In genomic region chr2:218865396-218865795, GRCh38 we compare ENCODE assay signal across 24 cellular contexts. TPM values are rescaled to one million over a fixed set of nuclear protein-coding genes. Genes with fewer than 3 reads are reported as not detected.
DNase-seq lines count a peak whose midpoint lies in the region; FAIRE-seq and TF ChIP-seq lines count a peak whose summit lies in the region.
"Had no signal": no experiment of that assay in that cellular context is flagged by ENCODE, and none has a peak within 500 bp of the region (broad histone marks: within the 10 kb centered on the region; RNA-seq: fewer than 3 reads in every experiment).

No MANE protein-coding gene starts in this region.

- H3K4ac ChIP-seq in H1 (replicated peaks; ENCODE audit: insufficient read length, low read depth, low read length) (no peak overlapping the region), trophoblast cell (ENCODE audit: low read depth, low read length) (peak overlapping the region; percentile 0)

- H3K79me2 ChIP-seq in H1 (ENCODE audit: control insufficient read depth in 1 of 2, insufficient read depth in 2 of 2, low read length in 2 of 2) (no peaks in the 10 kb centered on the region), trophoblast cell (ENCODE audit: control insufficient read depth, insufficient read depth, low read length, poor library complexity) (no peaks in the 10 kb centered on the region)

- H2BK5ac ChIP-seq in H1 (ENCODE audit: low read depth, low read length) (no peak overlapping the region), trophoblast cell (ENCODE audit: low read depth, low read length, poor library complexity) (peak overlapping the region; percentile 70)

- H3K27ac ChIP-seq in H1 (ENCODE audit: low read depth, low read length), result no peak overlapping the region
- peak overlapping the region; percentile 59 for H3K27ac ChIP-seq in trophoblast cell (ENCODE audit: low read depth, low read length)
- no peak overlapping the region for H3K27ac ChIP-seq in tibial artery
- H3K27ac ChIP-seq: GM23248 had no signal

- H3K36me3 ChIP-seq in H1 (ENCODE audit: control insufficient read depth in 2 of 4, insufficient read depth in 4 of 4, low read length in 3 of 4) (no peaks in the 10 kb centered on the region), trophoblast cell (ENCODE audit: control insufficient read depth in 1 of 2, insufficient read depth in 2 of 2, low read length in 2 of 2) (peaks cover 2 to 6% of the 10 kb centered on the region in 2 experiments), tibial artery (no peaks in the 10 kb centered on the region)
- H3K36me3 ChIP-seq: BE2C had no signal

- peaks cover 9% of the 10 kb centered on the region for H3K4me1 Mint-ChIP-seq in type B pancreatic cell (ENCODE audit: unreplicated experiment)

- H3K4me3 ChIP-seq in H1 (ENCODE audit: extremely low read depth in 1 of 4, insufficient read depth in 2 of 4, low read depth in 3 of 4, low read length in 4 of 4) (no peak overlapping the region), trophoblast cell (ENCODE audit: low read depth, low read length) (no peak overlapping the region), tibial artery (no peak overlapping the region)
- H3K4me3 ChIP-seq: GM23248 had no signal

- H2BK15ac ChIP-seq in H1 (ENCODE audit: low read length), result no peak overlapping the region

- TF ChIP-seq EP300 in H1 (IDR thresholded peaks at IDR 0.05; ENCODE audit: borderline replicate concordance in 1 of 2, low read depth in 2 of 2, low read length in 2 of 2), result no peak

- H2BK12ac ChIP-seq in H1 (ENCODE audit: low read depth, low read length), result peak overlapping the region; percentile 68; the same call in 1 of the 2 replicates
- H2BK12ac ChIP-seq in trophoblast cell (ENCODE audit: low read length), result peak overlapping the region; percentile 29

- CTCF ChIA-PET in H1 (lab: Charles Lee; ENCODE audit: partially characterized antibody), result interaction anchor here (0.7 to 7.4 kb wide), 8 partner anchors 8 to 230 kb away, joined by 3 to 83 read pairs (median 8); no protein-coding TSS in a partner anchor

- H2BK120ac ChIP-seq in H1 (replicated peaks; ENCODE audit: low read depth, low read length), result no peak overlapping the region
- peak overlapping the region; percentile 35 for H2BK120ac ChIP-seq in trophoblast cell (ENCODE audit: insufficient read depth, low read length, poor library complexity)

- H3K56ac ChIP-seq in H1 (replicated peaks; ENCODE audit: insufficient read length, low read depth, low read length), result no peak overlapping the region

- no peak for TF ChIP-seq POLR2A in H1 (IDR thresholded peaks at IDR 0.05; ENCODE audit: control extremely low read depth in 1 of 2, low read depth in 2 of 2, low read length in 2 of 2)

- H4K20me1 ChIP-seq in H1 (replicated peaks in 1 of 2; ENCODE audit: control insufficient read depth in 1 of 2, insufficient read depth in 2 of 2, low read length in 2 of 2), result peaks cover 8 to 9% of the 10 kb centered on the region in 2 experiments

- H2AK5ac ChIP-seq in H1 (ENCODE audit: low read depth, low read length) (no peak overlapping the region), trophoblast cell (ENCODE audit: low read length) (no peak overlapping the region)

- no peaks in the 10 kb centered on the region; the same call in 1 of the 2 replicates for H3K23me2 ChIP-seq in H1 (ENCODE audit: low read depth, low read length)

- WGBS in H1 (ENCODE audit: extremely low coverage in 1 of 2, insufficient coverage in 1 of 2, insufficient read length in 1 of 2, insufficient replicate concordance in 2 of 2, low coverage in 1 of 2, low lambda C conversion rate in 2 of 2, missing lambda C conversion rate in 1 of 2), 2 experiments, result 91% methylated on average over 4 of the region's 4 CpGs; no CpG with 5 or more reads in 1 of the 2 experiments
- WGBS in trophoblast cell (ENCODE audit: extremely low coverage, insufficient coverage, insufficient read length), result no CpG with 5 or more reads among the region's 4 CpGs

- H3K4me1 ChIP-seq in H1 (replicated peaks in 1 of 4; ENCODE audit: control insufficient read depth in 3 of 4, insufficient read depth in 4 of 4, low read length in 3 of 4), result peaks cover 0 to 8% (median 6%) of the 10 kb centered on the region in 4 experiments
- H3K4me1 ChIP-seq in trophoblast cell (ENCODE audit: control insufficient read depth in 1 of 2, insufficient read depth in 2 of 2, low read length in 2 of 2), result peaks cover 34 to 36% of the 10 kb centered on the region in 2 experiments
- peaks cover 0 to 8% (median 8%) of the 10 kb centered on the region in 4 donors for H3K4me1 ChIP-seq in tibial artery

- H3K4me3 Mint-ChIP-seq in type B pancreatic cell, result peak overlapping the region; percentile 66
- H3K4me3 Mint-ChIP-seq: CD4-positive, CD25-positive, alpha-beta regulatory T cell; CD8-positive, alpha-beta memory T cell had no signal

- H3K36me3 Mint-ChIP-seq in type B pancreatic cell, result no peaks in the 10 kb centered on the region
- H3K36me3 Mint-ChIP-seq: CD4-positive, CD25-positive, alpha-beta regulatory T cell had no signal

- H3K18ac ChIP-seq in H1 (ENCODE audit: extremely low read depth, low read length), result no peak overlapping the region
- peak overlapping the region; percentile 74 for H3K18ac ChIP-seq in trophoblast cell (ENCODE audit: low read length)

- H3K14ac ChIP-seq in H1 (ENCODE audit: insufficient read length), result no peak overlapping the region
- peak overlapping the region; percentile 47 for H3K14ac ChIP-seq in trophoblast cell (ENCODE audit: low read length)

- H3K79me1 ChIP-seq in H1 (ENCODE audit: low read depth, low read length) (no peaks in the 10 kb centered on the region), trophoblast cell (ENCODE audit: low read length) (peaks cover 4% of the 10 kb centered on the region)

- FAIRE-seq in H1 (lab: Jason Lieb, UNC), result no peak
- FAIRE-seq: A204.1, G401.6, GM12891, H54, HTR-8/SVneo had no signal

- no peak overlapping the region for H4K8ac ChIP-seq in H1 (ENCODE audit: extremely low read depth, insufficient read depth, low read length)
- no peak overlapping the region for H4K8ac ChIP-seq in trophoblast cell (ENCODE audit: low read depth, low read length)

- H3K9ac ChIP-seq in H1 (replicated peaks in 1 of 4; ENCODE audit: extremely low read depth in 1 of 4, low read depth in 3 of 4, low read length in 3 of 4) (no peak overlapping the region), trophoblast cell (ENCODE audit: low read length) (no peak overlapping the region)
- H3K9ac ChIP-seq: GM23248 had no signal

- H4K5ac ChIP-seq in H1 (ENCODE audit: insufficient read length, low read depth, low read length), result no peak overlapping the region

- no peak overlapping the region for H4K91ac ChIP-seq in H1 (replicated peaks; ENCODE audit: insufficient read length, low read length)
- H4K91ac ChIP-seq in trophoblast cell (ENCODE audit: low read depth, low read length), result peak overlapping the region; percentile 75

- H3K9me3 Mint-ChIP-seq in type B pancreatic cell, result no peaks in the 10 kb centered on the region
- H3K9me3 Mint-ChIP-seq: CD8-positive, alpha-beta memory T cell had no signal

- no peak overlapping the region for H2BK20ac ChIP-seq in H1 (ENCODE audit: low read length)

- no peaks in the 10 kb centered on the region for H3K9me3 ChIP-seq in H1 (ENCODE audit: insufficient read depth in 2 of 2, low read depth in 1 of 2, low read length in 1 of 2)
- H3K9me3 ChIP-seq in trophoblast cell (ENCODE audit: insufficient read depth, low read depth, low read length), result no peaks in the 10 kb centered on the region
- H3K9me3 ChIP-seq in tibial artery, result no peaks in the 10 kb centered on the region
- H3K9me3 ChIP-seq: BE2C had no signal

- DNase-seq in ELF-1 (ENCODE audit: low read depth, low spot score), result peak; percentile 39
- DNase-seq in H1 (ENCODE audit: low read depth in 1 of 2, low spot score in 2 of 2), result no peak
- DNase-seq in trophoblast cell, result no peak
- no peak for DNase-seq in type B pancreatic cell (ENCODE audit: extremely low spot score, unreplicated experiment)
- no peak for DNase-seq in midbrain (lab: John Stamatoyannopoulos, UW)
- no peak for DNase-seq in tibial artery
- DNase-seq: ACHN; BE2C; C1 segment of cervical spinal cord; CD4-positive, CD25-positive, alpha-beta regulatory T cell; CD8-positive, alpha-beta memory T cell; COR-L47; DMS 273 treated with DMSO at 0.1 percent for 48 hours; DMS53; DND-41; EL; GM23248; HCEC 1CT; IMR-90 had no signal

- H3K27me3 ChIP-seq in H1 (replicated peaks in 1 of 4; ENCODE audit: control insufficient read depth in 3 of 4, extremely low read depth in 1 of 4, insufficient read depth in 3 of 4, low read length in 3 of 4) (peaks cover 61 to 94% (median 87%) of the 10 kb centered on the region in 4 experiments), trophoblast cell (ENCODE audit: insufficient read depth, low read length) (no peaks in the 10 kb centered on the region), tibial artery (peaks cover 0 to 88% of the 10 kb centered on the region in 2 donors)

- no peak overlapping the region for H4K12ac ChIP-seq in trophoblast cell (ENCODE audit: low read depth, low read length)

- no peak for TF ChIP-seq RAD21 in H1 (IDR thresholded peaks at IDR 0.05 in 1 of 2, conservative IDR thresholded peaks at IDR 0.05 in 1 of 2; ENCODE audit: low read depth in 2 of 2, low read length in 2 of 2)

- H3K27me3 Mint-ChIP-seq in type B pancreatic cell, result peaks cover 80% of the 10 kb centered on the region

- no peak overlapping the region for H2AFZ ChIP-seq in H1 (ENCODE audit: low read length)
- H2AFZ ChIP-seq in trophoblast cell (ENCODE audit: insufficient read depth, low read length, poor library complexity), result no peak overlapping the region
- H2AFZ ChIP-seq: GM23248 had no signal

- H3K23ac ChIP-seq in H1 (ENCODE audit: insufficient read length) (no peak overlapping the region), trophoblast cell (ENCODE audit: low read length) (no peak overlapping the region)

- no peak overlapping the region for H3K4me2 ChIP-seq in H1 (ENCODE audit: insufficient read depth in 1 of 2, low read depth in 2 of 2, low read length in 2 of 2)
- peak overlapping the region; percentile 9 for H3K4me2 ChIP-seq in trophoblast cell (ENCODE audit: low read length)

- intact Hi-C loops in tibial artery (cut with DNase I; ENCODE audit: low total_unique reads), result no loop called here

- no peak overlapping the region for H3K27ac Mint-ChIP-seq in type B pancreatic cell
- H3K27ac Mint-ChIP-seq: CD4-positive, CD25-positive, alpha-beta regulatory T cell; CD8-positive, alpha-beta memory T cell had no signal

- POLR2A ChIA-PET in H1 (lab: Charles Lee; ENCODE audit: partially characterized antibody), result no interaction called here

- TF ChIP-seq CTCF in H1 (IDR thresholded peaks at IDR 0.05; ENCODE audit: control extremely low read depth in 1 of 3, insufficient read depth in 1 of 3, low read depth in 1 of 3, low read length in 3 of 3) (no peak), type B pancreatic cell (conservative IDR thresholded peaks at IDR 0.05) (no peak), tibial artery (IDR thresholded peaks at IDR 0.05) (no peak)

RNA-seq across cellular contexts. Expression of gene WNT6, which starts 5.8 kb away (rescaled TPM):
- total RNA-seq in H1 (2021; fragmentation: NEBNext Ultra II Directional; extraction: Animal tissue kit (Norgen Biotek cat#: 25700)), result not detected in 2 replicates
- not detected in 2 replicates for polyA plus RNA-seq in H1 (2011; rRNA removed)
- polyA plus RNA-seq in H1 (2011; cell fraction: cytosol; rRNA removed), result not detected
- polyA plus RNA-seq in H1 (2011; cell fraction: nucleus; rRNA removed), result not detected
- polyA plus RNA-seq in H1 (2012, experiment 1 of 2), result not detected in 4 replicates
- polyA plus RNA-seq in H1 (2012, experiment 2 of 2), result not detected
- not detected for polyA plus RNA-seq in H1 (2013, experiment 1 of 2)
- not detected for polyA plus RNA-seq in H1 (2013, experiment 2 of 2)
- polyA minus RNA-seq in H1 (2011; rRNA and poly(A)+ RNA removed), result not detected in 2 replicates
- polyA minus RNA-seq in H1 (2011; cell fraction: cytosol; rRNA and poly(A)+ RNA removed), result not detected
- not detected for polyA minus RNA-seq in H1 (2011; cell fraction: nucleus; rRNA and poly(A)+ RNA removed)
- polyA plus RNA-seq in trophoblast cell (2013), result 22.5 and 23.5 TPM in 2 replicates
- 24.7 and 123 TPM in 2 replicates for total RNA-seq in type B pancreatic cell (ENCODE audit: low replicate concordance)
- total RNA-seq: CD4-positive, CD25-positive, alpha-beta regulatory T cell; GM23248; IMR-90 had no signal
- polyA plus RNA-seq: CD4-positive, CD25-positive, alpha-beta regulatory T cell; GM23248; IMR-90 had no signal

RNA-seq across cellular contexts. Expression of gene WNT10A, which starts 15.3 kb away (rescaled TPM):
- total RNA-seq in H1 (2021; fragmentation: NEBNext Ultra II Directional; extraction: Animal tissue kit (Norgen Biotek cat#: 25700)), result not detected in 2 replicates
- polyA plus RNA-seq in H1 (2011; rRNA removed), result 0.05 TPM in 1 of 2 replicates, not detected in the other
- polyA plus RNA-seq in H1 (2011; cell fraction: cytosol; rRNA removed), result 0.03 TPM
- not detected for polyA plus RNA-seq in H1 (2011; cell fraction: nucleus; rRNA removed)
- polyA plus RNA-seq in H1 (2012, experiment 1 of 2), result not detected in 4 replicates
- polyA plus RNA-seq in H1 (2012, experiment 2 of 2), result not detected
- polyA plus RNA-seq in H1 (2013, experiment 1 of 2), result not detected
- polyA plus RNA-seq in H1 (2013, experiment 2 of 2), result not detected
- polyA minus RNA-seq in H1 (2011; rRNA and poly(A)+ RNA removed), result not detected in 2 replicates
- polyA minus RNA-seq in H1 (2011; cell fraction: cytosol; rRNA and poly(A)+ RNA removed), result not detected
- 0.20 TPM for polyA minus RNA-seq in H1 (2011; cell fraction: nucleus; rRNA and poly(A)+ RNA removed)
- polyA plus RNA-seq in trophoblast cell (2013), result 0.15 and 0.22 TPM in 2 replicates
- total RNA-seq in type B pancreatic cell (ENCODE audit: low replicate concordance), result 5.5 and 31.8 TPM in 2 replicates
- total RNA-seq: GM23248, IMR-90 had no signal
- polyA plus RNA-seq: GM23248, IMR-90 had no signal

RNA-seq across cellular contexts. Expression of gene PRKAG3, which starts 33.8 kb away (rescaled TPM):
- not detected in 2 replicates for total RNA-seq in H1 (2021; fragmentation: NEBNext Ultra II Directional; extraction: Animal tissue kit (Norgen Biotek cat#: 25700))
- not detected in 2 replicates for polyA plus RNA-seq in H1 (2011; rRNA removed)
- not detected for polyA plus RNA-seq in H1 (2011; cell fraction: cytosol; rRNA removed)
- not detected for polyA plus RNA-seq in H1 (2011; cell fraction: nucleus; rRNA removed)
- not detected in 4 replicates for polyA plus RNA-seq in H1 (2012, experiment 1 of 2)
- not detected for polyA plus RNA-seq in H1 (2012, experiment 2 of 2)
- not detected for polyA plus RNA-seq in H1 (2013, experiment 1 of 2)
- polyA plus RNA-seq in H1 (2013, experiment 2 of 2), result not detected
- not detected in 2 replicates for polyA minus RNA-seq in H1 (2011; rRNA and poly(A)+ RNA removed)
- polyA minus RNA-seq in H1 (2011; cell fraction: cytosol; rRNA and poly(A)+ RNA removed), result not detected
- not detected for polyA minus RNA-seq in H1 (2011; cell fraction: nucleus; rRNA and poly(A)+ RNA removed)
- polyA plus RNA-seq in trophoblast cell (2013), result not detected in 2 replicates
- not detected in 2 replicates for total RNA-seq in type B pancreatic cell (ENCODE audit: low replicate concordance)
- total RNA-seq: CD4-positive, CD25-positive, alpha-beta regulatory T cell; CD8-positive, alpha-beta memory T cell; GM23248; IMR-90 had no signal
- polyA plus RNA-seq: CD4-positive, CD25-positive, alpha-beta regulatory T cell; CD8-positive, alpha-beta memory T cell; GM23248; IMR-90 had no signal

Comparison
In these comparisons a context has a peak if more than half of its experiments do, and no peak if none do; other contexts are left out.
1. RNA of gene WNT6, which starts 5.8 kb away (total RNA-seq): 24.7 to 123 TPM in type B pancreatic cell; not detected in H1; every median in the first group is over 10 times any median in the second.